10 cellular contexts compared by ENCODE assay signal in genomic region chr7:145082366-145083240, GRCh38.
DNase-seq lines count a peak whose midpoint lies in the region; ATAC-seq and TF ChIP-seq lines count a peak whose summit lies in the region.
"Had no signal": no experiment of that assay in that cellular context is flagged by ENCODE, and none has a peak within 500 bp of the region (broad histone marks: within the 10 kb centered on the region; RNA-seq: fewer than 3 reads in every experiment).

No MANE protein-coding gene starts in this region.

- H3K9me3 ChIP-seq in MM.1S (replicated peaks; ENCODE audit: insufficient read depth, low read length) (no peaks in the 10 kb centered on the region), OCI-LY7 (ENCODE audit: low read length) (no peaks in the 10 kb centered on the region), suprapubic skin (no peaks in the 10 kb centered on the region)

- peak overlapping the region; percentile 9; the same call in 1 of the 2 replicates for H3K9ac ChIP-seq in MM.1S (ENCODE audit: low read length)

- H3K79me2 ChIP-seq in MM.1S (ENCODE audit: low read length) = no peaks in the 10 kb centered on the region
- H3K79me2 ChIP-seq in OCI-LY7 (ENCODE audit: insufficient read depth, low read depth, low read length) = no peaks in the 10 kb centered on the region

- peak; percentile 36 for TF ChIP-seq CTCF in MM.1S (IDR thresholded peaks at IDR 0.05; ENCODE audit: low read length)
- TF ChIP-seq CTCF in OCI-LY7 (conservative IDR thresholded peaks at IDR 0.05; ENCODE audit: low read length) = no peak
- no peak for TF ChIP-seq CTCF in suprapubic skin (IDR thresholded peaks at IDR 0.05)

- H3K9me2 ChIP-seq in MM.1S (replicated peaks; ENCODE audit: insufficient read depth, low read length) = no peaks in the 10 kb centered on the region
- no peaks in the 10 kb centered on the region for H3K9me2 ChIP-seq in OCI-LY7 (ENCODE audit: insufficient read depth, low read length)

- ATAC-seq in GM21390 (IDR thresholded peaks at IDR 0.05; ENCODE audit: unreplicated experiment) = peak; percentile 56
- ATAC-seq in stimulated activated effector memory CD8-positive, alpha-beta T cell treated with anti-CD3 and anti-CD28 coated beads, Interleukin-12 subunit alpha, Interleukin-12 subunit beta, amount 100 ng/mL, for 72 hours = peak; percentile 24

- H4K20me1 ChIP-seq in MM.1S (ENCODE audit: insufficient read depth, low read length) (no peaks in the 10 kb centered on the region), OCI-LY7 (ENCODE audit: insufficient read depth, low read length) (no peaks in the 10 kb centered on the region)

- WGBS in suprapubic skin = 55% methylated on average over 6 of the region's 6 CpGs

- POLR2A ChIA-PET in OCI-LY7 (lab: Charles Lee) = interaction anchor here (0.6 kb wide), 2 partner anchors 255 to 406 kb away, joined by 3 to 6 read pairs; no protein-coding TSS in a partner anchor

- no peaks in the 10 kb centered on the region for H3K36me3 Mint-ChIP-seq in stimulated activated effector memory CD8-positive, alpha-beta T cell treated with anti-CD3 and anti-CD28 coated beads, Interleukin-12 subunit alpha, Interleukin-12 subunit beta, amount 100 ng/mL, for 72 hours

- peaks cover 18% of the 10 kb centered on the region for H3K4me1 ChIP-seq in MM.1S (ENCODE audit: low read length)
- peaks cover 8% of the 10 kb centered on the region for H3K4me1 ChIP-seq in OCI-LY7 (ENCODE audit: insufficient read depth, low read length, poor library complexity, severe bottlenecking)
- no peaks in the 10 kb centered on the region for H3K4me1 ChIP-seq in suprapubic skin

- peak overlapping the region; percentile 46; the same call in 1 of the 2 replicates for H3K27ac ChIP-seq in MM.1S (ENCODE audit: low read length)
- H3K27ac ChIP-seq in OCI-LY7 (ENCODE audit: low read depth, low read length, poor library complexity, severe bottlenecking) = no peak overlapping the region
- no peak overlapping the region for H3K27ac ChIP-seq in suprapubic skin

- TF ChIP-seq EP300 in suprapubic skin (IDR thresholded peaks at IDR 0.05) = no peak

- peak; percentile 88 for DNase-seq in MM.1S
- peak; percentile 40 for DNase-seq in OCI-LY7 (ENCODE audit: low spot score)
- no peak for DNase-seq in stimulated activated effector memory CD8-positive, alpha-beta T cell treated with anti-CD3 and anti-CD28 coated beads, Interleukin-12 subunit alpha, Interleukin-12 subunit beta, amount 100 ng/mL, for 72 hours (ENCODE audit: low spot score in 2 of 2)
- no peak for DNase-seq in suprapubic skin (ENCODE audit: low spot score in 2 of 2)
- no peak for DNase-seq in NCI-H2029 treated with DMSO at 0.1 percent for 48 hours (lab: John Stamatoyannopoulos, UW)
- DNase-seq in SKM-1 (lab: John Stamatoyannopoulos, UW; ENCODE audit: unreplicated experiment) = no peak
- DNase-seq: NCI-H1930; stimulated activated CD4-positive, alpha-beta T cell treated with anti-CD3 and anti-CD28 coated beads, Interleukin-15, amount 100 ng/mL, for 24 hours had no signal

- peak overlapping the region; percentile 71 for H3K4me2 ChIP-seq in MM.1S (ENCODE audit: low read depth, low read length)
- H3K4me2 ChIP-seq in OCI-LY7 (ENCODE audit: low read length) = peak overlapping the region; percentile 42; the same call in 1 of the 2 replicates

- peak overlapping the region; percentile 74 for H2AFZ ChIP-seq in MM.1S (ENCODE audit: low read length)
- peak overlapping the region; percentile 39; the same call in 1 of the 2 replicates for H2AFZ ChIP-seq in OCI-LY7 (ENCODE audit: low read length)

- CTCF ChIA-PET in OCI-LY7 (lab: Charles Lee; ENCODE audit: unreplicated experiment) = no interaction called here

- no peak for TF ChIP-seq POLR2A in suprapubic skin (IDR thresholded peaks at IDR 0.05)

- no peak overlapping the region for H3K27ac Mint-ChIP-seq in stimulated activated effector memory CD8-positive, alpha-beta T cell treated with anti-CD3 and anti-CD28 coated beads, Interleukin-12 subunit alpha, Interleukin-12 subunit beta, amount 100 ng/mL, for 72 hours

- H3K36me3 ChIP-seq in MM.1S (replicated peaks; ENCODE audit: insufficient read depth, low read length) (no peaks in the 10 kb centered on the region), OCI-LY7 (ENCODE audit: insufficient read depth, low read length) (no peaks in the 10 kb centered on the region), suprapubic skin (no peaks in the 10 kb centered on the region)

- intact Hi-C loops in OCI-LY7 (cut with micrococcal nuclease; ENCODE audit: unreplicated experiment) = no loop called here

- no TSS peak for BruUV-seq in OCI-LY7 (replicated peaks; lab: Mats Ljungman, UMichigan)

- no peak overlapping the region for H3K4me3 Mint-ChIP-seq in stimulated activated effector memory CD8-positive, alpha-beta T cell treated with anti-CD3 and anti-CD28 coated beads, Interleukin-12 subunit alpha, Interleukin-12 subunit beta, amount 100 ng/mL, for 72 hours

- H3K4me1 Mint-ChIP-seq in stimulated activated effector memory CD8-positive, alpha-beta T cell treated with anti-CD3 and anti-CD28 coated beads, Interleukin-12 subunit alpha, Interleukin-12 subunit beta, amount 100 ng/mL, for 72 hours = no peaks in the 10 kb centered on the region

- no peaks in the 10 kb centered on the region for H3K27me3 ChIP-seq in MM.1S (replicated peaks; ENCODE audit: insufficient read depth, low read length)
- H3K27me3 ChIP-seq in suprapubic skin = no peaks in the 10 kb centered on the region

- H3F3A ChIP-seq in MM.1S (ENCODE audit: insufficient read depth, low read length) = peaks cover 6% of the 10 kb centered on the region

- peaks cover 5% of the 10 kb centered on the region for H3K9me3 Mint-ChIP-seq in stimulated activated effector memory CD8-positive, alpha-beta T cell treated with anti-CD3 and anti-CD28 coated beads, Interleukin-12 subunit alpha, Interleukin-12 subunit beta, amount 100 ng/mL, for 72 hours
- H3K9me3 Mint-ChIP-seq: nephron had no signal

- H3K4me3 ChIP-seq in MM.1S (ENCODE audit: low read length) (peak overlapping the region; percentile 23), OCI-LY7 (ENCODE audit: low read depth, low read length, poor library complexity, severe bottlenecking) (no peak overlapping the region), suprapubic skin (no peak overlapping the region)

Comparison
In these comparisons a context has a peak if more than half of its experiments do, and no peak if none do; other contexts are left out.
1. DNase-seq: peak in MM.1S (single experiment) and OCI-LY7 (single experiment); none in stimulated activated effector memory CD8-positive, alpha-beta T cell treated with anti-CD3 and anti-CD28 coated beads, Interleukin-12 subunit alpha, Interleukin-12 subunit beta, amount 100 ng/mL, for 72 hours (0 of 2), suprapubic skin (0 of 2), NCI-H2029 treated with DMSO at 0.1 percent for 48 hours (single experiment) and SKM-1 (single experiment).